In genomic region chr15:28981921-28982320, GRCh38 we compare ENCODE assay signal across 7 cellular contexts.
"Had no signal": no experiment of that assay in that cellular context is flagged by ENCODE, and none has a peak within 500 bp of the region (broad histone marks: within the 10 kb centered on the region; RNA-seq: fewer than 3 reads in every experiment).

No MANE protein-coding gene starts in this region.

- H3K4me2 ChIP-seq: GM23338 had no signal

- ATAC-seq: GM23338 had no signal

- DNase-seq: H9, HCEC 1CT, IMR-90 had no signal

- H3K4me3 ChIP-seq: GM23338 had no signal

- FAIRE-seq: H1, H54, HTR-8/SVneo had no signal

- H2AFZ ChIP-seq: GM23338 had no signal

- H3K9me3 Mint-ChIP-seq: GM23338, H9 had no signal

- H3K4me3 Mint-ChIP-seq: GM23338, H9 had no signal

- H3K27ac Mint-ChIP-seq: GM23338, H9 had no signal
